ENCODE assay signal across 16 cellular contexts in genomic region chr6:100808638-100809275, GRCh38.
DNase-seq lines count a peak whose midpoint lies in the region; ATAC-seq, FAIRE-seq and TF ChIP-seq lines count a peak whose summit lies in the region.
"Had no signal": no experiment of that assay in that cellular context is flagged by ENCODE, and none has a peak within 500 bp of the region (broad histone marks: within the 10 kb centered on the region; RNA-seq: fewer than 3 reads in every experiment).

No MANE protein-coding gene starts in this region.

- peak; percentile 3 for DNase-seq in GM03348 (ENCODE audit: low spot score)
- DNase-seq in RCC 7860 (ENCODE audit: low spot score): peak; percentile 34
- peak; percentile 63 for DNase-seq in epithelial cell of esophagus (ENCODE audit: low read depth)
- DNase-seq in osteoblast (ENCODE audit: insufficient read length, low spot score, missing footprints): no peak
- DNase-seq in activated CD4-positive, alpha-beta T cell treated with anti-CD3 and anti-CD28 coated beads for 4 hours: no peak
- DNase-seq in NCI-H1417 (lab: John Stamatoyannopoulos, UW): no peak
- DNase-seq in activated gamma-delta T cell (lab: John Stamatoyannopoulos, UW): no peak
- DNase-seq: activated CD4-positive, alpha-beta T cell treated with anti-CD3 and anti-CD28 coated beads, Interleukin-2, amount 10 ng/mL, durations not matched to agents 24 days and 14 days; activated naive CD4-positive, alpha-beta T cell treated with anti-CD3 and anti-CD28 coated beads for 36 hours; activated T-cell treated with anti-CD3 and anti-CD28 coated beads for 4 hours; KBM-7; NCI-H1436; ovary had no signal

- H3K4me1 ChIP-seq in osteoblast (ENCODE audit: insufficient read depth, low read length): peaks cover 10% of the 10 kb centered on the region

- peak overlapping the region; percentile 19 for H3K27ac ChIP-seq in osteoblast (ENCODE audit: low read depth, low read length)
- H3K27ac ChIP-seq: BLaER1 treated with 17β-estradiol and CSF1 and Interleukin-3, amounts not matched to agents 10 nM and 100 nM; ovary had no signal

- H3K4me2 ChIP-seq in osteoblast (ENCODE audit: insufficient read depth, low read length): peak overlapping the region; percentile 45
- H3K4me2 ChIP-seq: BLaER1 treated with 17β-estradiol and CSF1 and Interleukin-3, amounts not matched to agents 10 nM and 100 nM had no signal

- peaks cover 8% of the 10 kb centered on the region for H4K20me1 ChIP-seq in osteoblast (ENCODE audit: insufficient read depth, low read length)

- H3K4me3 ChIP-seq in epithelial cell of esophagus (ENCODE audit: low read length) (no peak overlapping the region), osteoblast (ENCODE audit: insufficient read depth, low read length) (no peak overlapping the region)
- H3K4me3 ChIP-seq: BLaER1 treated with 17β-estradiol and CSF1 and Interleukin-3, amounts not matched to agents 10 nM and 100 nM; ovary had no signal

- peaks cover 61% of the 10 kb centered on the region for H3K79me2 ChIP-seq in osteoblast (ENCODE audit: insufficient read depth, low read length)

- no peak overlapping the region for H2AFZ ChIP-seq in osteoblast (ENCODE audit: low read length)

- ATAC-seq in GM21717 (IDR thresholded peaks at IDR 0.05; ENCODE audit: unreplicated experiment): no peak
- ATAC-seq: left lobe of liver had no signal

- H3K9me3 ChIP-seq in osteoblast (ENCODE audit: low read depth, low read length): no peaks in the 10 kb centered on the region
- H3K9me3 ChIP-seq: ovary had no signal

- no peaks in the 10 kb centered on the region for H3K27me3 ChIP-seq in osteoblast (ENCODE audit: insufficient read depth, low read length)
- H3K27me3 ChIP-seq: BLaER1 treated with 17β-estradiol and CSF1 and Interleukin-3, amounts not matched to agents 10 nM and 100 nM; ovary had no signal

- TF ChIP-seq CTCF in epithelial cell of esophagus (IDR thresholded peaks at IDR 0.05; ENCODE audit: insufficient read depth, low read depth, low read length, missing control alignments): no peak
- no peak for TF ChIP-seq CTCF in osteoblast (IDR thresholded peaks at IDR 0.05; ENCODE audit: extremely low read depth, low read depth, low read length)

- H3K36me3 ChIP-seq in osteoblast (ENCODE audit: insufficient read depth, low read length): peaks cover 3% of the 10 kb centered on the region
- H3K36me3 ChIP-seq: ovary had no signal

- FAIRE-seq in RCC 7860 (lab: Jason Lieb, UNC): peak; percentile 80

Comparison
In these comparisons a context has a peak if more than half of its experiments do, and no peak if none do; other contexts are left out.
1. DNase-seq: peak in GM03348 (single experiment), RCC 7860 (single experiment) and epithelial cell of esophagus (single experiment); none in osteoblast (single experiment), activated CD4-positive, alpha-beta T cell treated with anti-CD3 and anti-CD28 coated beads for 4 hours (0 of 2), NCI-H1417 (0 of 3) and activated gamma-delta T cell (single experiment).